ENCODE assay signal across 9 cellular contexts in the genomic region with DNA sequence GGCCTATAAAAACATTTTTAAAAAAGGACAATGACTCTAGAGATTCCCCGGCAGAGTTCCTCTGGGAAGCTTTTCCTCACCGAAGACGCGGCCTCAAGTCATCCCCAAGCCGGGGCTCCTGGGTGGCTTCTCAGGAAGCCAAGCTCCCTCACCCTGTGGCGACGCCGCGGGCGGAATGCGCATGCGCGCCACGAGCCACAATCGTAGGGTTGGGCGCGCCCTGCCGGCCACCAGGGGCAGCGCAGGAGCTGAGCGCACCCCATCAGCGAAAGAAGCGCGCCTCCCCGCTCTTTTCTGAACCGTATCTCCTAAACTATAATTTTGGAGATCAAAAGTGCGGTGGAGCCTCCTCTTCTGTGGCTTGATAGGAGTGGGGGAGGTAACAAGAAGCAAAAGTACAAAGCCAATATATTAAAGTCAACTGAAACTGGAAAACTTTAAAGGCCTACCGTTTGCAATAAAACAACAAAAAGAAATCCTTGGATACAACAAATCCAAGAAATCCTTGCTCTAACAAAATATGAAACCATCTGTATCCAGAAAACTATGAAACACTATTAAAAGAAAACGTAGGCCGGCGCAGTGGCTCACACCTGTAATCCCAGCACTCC. TPM values are rescaled to one million over a fixed set of nuclear protein-coding genes. Genes with fewer than 3 reads are reported as not detected.
DNase-seq lines count a peak whose midpoint lies in the region; ATAC-seq and TF ChIP-seq lines count a peak whose summit lies in the region.
"Had no signal": no experiment of that assay in that cellular context is flagged by ENCODE, and none has a peak within 500 bp of the region (broad histone marks: within the 10 kb centered on the region; RNA-seq: fewer than 3 reads in every experiment).

No MANE protein-coding gene starts in this region.

- H3K4me3 Mint-ChIP-seq in activated T-cell treated with anti-CD3 and anti-CD28 coated beads, Interleukin-2, amount 50 U/mL, for 72 hours, result peak overlapping the region; percentile 60 to 61

- no peak overlapping the region for H3K27ac ChIP-seq in osteoblast (ENCODE audit: low read depth, low read length)
- no peak overlapping the region for H3K27ac ChIP-seq in testis
- H3K27ac ChIP-seq: A549 had no signal

- H3K4me1 Mint-ChIP-seq in activated T-cell treated with anti-CD3 and anti-CD28 coated beads, Interleukin-2, amount 50 U/mL, for 72 hours (ENCODE audit: low read depth), result peaks cover 8% of the 10 kb centered on the region

- intact Hi-C loops in testis (cut with DNase I; ENCODE audit: low total_unique reads), result no loop called here

- no peaks in the 10 kb centered on the region for H3K79me2 ChIP-seq in osteoblast (ENCODE audit: insufficient read depth, low read length)

- peak overlapping the region; percentile 74 for H2AFZ ChIP-seq in osteoblast (ENCODE audit: low read length)

- no peaks in the 10 kb centered on the region for H4K20me1 ChIP-seq in osteoblast (ENCODE audit: insufficient read depth, low read length)

- no peaks in the 10 kb centered on the region for H3K27me3 ChIP-seq in osteoblast (ENCODE audit: insufficient read depth, low read length)
- H3K27me3 ChIP-seq in testis, result no peaks in the 10 kb centered on the region

- 10% methylated on average over 12 to 30 of the region's 30 CpGs for WGBS in testis, 2 donors

- peak overlapping the region; percentile 75 for H3K27ac Mint-ChIP-seq in activated T-cell treated with anti-CD3 and anti-CD28 coated beads, Interleukin-2, amount 50 U/mL, for 72 hours

- TF ChIP-seq POLR2A in testis (IDR thresholded peaks at IDR 0.05), result no peak
- no peak for TF ChIP-seq POLR2A in GM18505 (IDR thresholded peaks at IDR 0.05; ENCODE audit: borderline replicate concordance, extremely low read depth, insufficient read depth, insufficient read length)

- peak in 1 of 2 donors; percentile 11 for ATAC-seq in activated T-cell treated with anti-CD3 and anti-CD28 coated beads, Interleukin-2, amount 50 U/mL, for 72 hours (replicated peaks in 1 of 2)
- ATAC-seq in HG02970 (IDR thresholded peaks at IDR 0.05; ENCODE audit: low FRiP score, unreplicated experiment) (no peak), GM18505 (IDR thresholded peaks at IDR 0.05; ENCODE audit: unreplicated experiment) (no peak)
- ATAC-seq: A549 had no signal

- no peaks in the 10 kb centered on the region for H3K36me3 ChIP-seq in osteoblast (ENCODE audit: insufficient read depth, low read length)
- H3K36me3 ChIP-seq in testis (ENCODE audit: low read depth, missing control alignments), result no peaks in the 10 kb centered on the region

- no peaks in the 10 kb centered on the region for H3K9me3 ChIP-seq in osteoblast (ENCODE audit: low read depth, low read length)
- no peaks in the 10 kb centered on the region for H3K9me3 ChIP-seq in testis

- DNase-seq in NCI-H2227 (lab: John Stamatoyannopoulos, UW; ENCODE audit: unreplicated experiment) (peak; percentile 2), NCI-H2227 treated with DMSO at 0.1 percent for 48 hours (lab: John Stamatoyannopoulos, UW) (no peak), fibroblast of the conjunctiva (ENCODE audit: low read depth) (peak; percentile 16), osteoblast (ENCODE audit: insufficient read length, low spot score, missing footprints) (peak; percentile 88), testis (peak; percentile 91)
- peak; percentile 91 to 95 for DNase-seq in activated T-cell treated with anti-CD3 and anti-CD28 coated beads, Interleukin-2, amount 50 U/mL, for 72 hours

- H3K4me1 ChIP-seq in osteoblast (ENCODE audit: insufficient read depth, low read length) (peaks cover 8% of the 10 kb centered on the region), testis (no peaks in the 10 kb centered on the region)
- H3K4me1 ChIP-seq: A549 had no signal

- TF ChIP-seq CTCF in osteoblast (IDR thresholded peaks at IDR 0.05; ENCODE audit: extremely low read depth, low read depth, low read length), result peak; percentile 65
- peak; percentile 84 to 91 (median 90) for TF ChIP-seq CTCF in testis (IDR thresholded peaks at IDR 0.05)

- H3K4me2 ChIP-seq in osteoblast (ENCODE audit: insufficient read depth, low read length), result peak overlapping the region; percentile 9
- H3K4me2 ChIP-seq: A549 had no signal

- H3K4me3 ChIP-seq in osteoblast (ENCODE audit: insufficient read depth, low read length) (peak overlapping the region; percentile 45), testis (peak overlapping the region; percentile 34 to 43)
- H3K4me3 ChIP-seq: A549 had no signal

- H3K36me3 Mint-ChIP-seq in activated T-cell treated with anti-CD3 and anti-CD28 coated beads, Interleukin-2, amount 50 U/mL, for 72 hours (ENCODE audit: insufficient read depth in 2 of 2), result peaks cover 0 to 5% of the 10 kb centered on the region in 2 donors

- H3K27me3 Mint-ChIP-seq in activated T-cell treated with anti-CD3 and anti-CD28 coated beads, Interleukin-2, amount 50 U/mL, for 72 hours (ENCODE audit: low read depth), result no peaks in the 10 kb centered on the region

- no peaks in the 10 kb centered on the region for H3K9me3 Mint-ChIP-seq in activated T-cell treated with anti-CD3 and anti-CD28 coated beads, Interleukin-2, amount 50 U/mL, for 72 hours

RNA-seq across cellular contexts. Expression of a gene that starts 17.4 kb away (rescaled TPM):
- total RNA-seq in activated T-cell treated with anti-CD3 and anti-CD28 coated beads, Interleukin-2, amount 50 U/mL, for 72 hours, result 10 to 100 TPM; 68.3 to 72.3 TPM
- total RNA-seq in osteoblast (54.8 and 55.0 TPM in 2 replicates), testis (100 to 1,000 TPM in 1 of 2 donors, 10 to 100 TPM in 1; 89.6 to 100 TPM)
- polyA plus RNA-seq in testis (ENCODE audit: insufficient read depth, low read depth, low replicate concordance), result 62.2 TPM

RNA-seq across cellular contexts. Expression of a gene that starts 51.3 kb away (rescaled TPM):
- total RNA-seq in activated T-cell treated with anti-CD3 and anti-CD28 coated beads, Interleukin-2, amount 50 U/mL, for 72 hours, result 1 to 10 TPM; 6.8 to 8.7 TPM
- total RNA-seq in osteoblast (10.9 and 13.6 TPM in 2 replicates), testis (10 to 100 TPM; 13.4 to 14.6 TPM)
- polyA plus RNA-seq in testis (ENCODE audit: insufficient read depth, low read depth, low replicate concordance), result 3.2 TPM
